Comparison of ENCODE assay signal across 1 cellular context in genomic region chr2:75241696-75242095, GRCh38.
TF ChIP-seq lines count a peak whose summit lies in the region.

No MANE protein-coding gene starts in this region.

TF ChIP-seq in SK-N-SH treated with all-trans-retinoic acid at 6 μM for 48 hours, 23 proteins besides CTCF, POLR2A, EP300 and RAD21 (continued from another document):
- TF ChIP-seq ZNF70 (CRISPR knock-in tag; IDR thresholded peaks at IDR 0.05) (no peak), ZFP30 (CRISPR knock-in tag; IDR thresholded peaks at IDR 0.05) (no peak), GLIS3 (CRISPR knock-in tag; IDR thresholded peaks at IDR 0.05) (no peak), BACH2 (CRISPR knock-in tag; IDR thresholded peaks at IDR 0.05; ENCODE audit: borderline replicate concordance) (no peak)
- TF ChIP-seq, protein P1, sequence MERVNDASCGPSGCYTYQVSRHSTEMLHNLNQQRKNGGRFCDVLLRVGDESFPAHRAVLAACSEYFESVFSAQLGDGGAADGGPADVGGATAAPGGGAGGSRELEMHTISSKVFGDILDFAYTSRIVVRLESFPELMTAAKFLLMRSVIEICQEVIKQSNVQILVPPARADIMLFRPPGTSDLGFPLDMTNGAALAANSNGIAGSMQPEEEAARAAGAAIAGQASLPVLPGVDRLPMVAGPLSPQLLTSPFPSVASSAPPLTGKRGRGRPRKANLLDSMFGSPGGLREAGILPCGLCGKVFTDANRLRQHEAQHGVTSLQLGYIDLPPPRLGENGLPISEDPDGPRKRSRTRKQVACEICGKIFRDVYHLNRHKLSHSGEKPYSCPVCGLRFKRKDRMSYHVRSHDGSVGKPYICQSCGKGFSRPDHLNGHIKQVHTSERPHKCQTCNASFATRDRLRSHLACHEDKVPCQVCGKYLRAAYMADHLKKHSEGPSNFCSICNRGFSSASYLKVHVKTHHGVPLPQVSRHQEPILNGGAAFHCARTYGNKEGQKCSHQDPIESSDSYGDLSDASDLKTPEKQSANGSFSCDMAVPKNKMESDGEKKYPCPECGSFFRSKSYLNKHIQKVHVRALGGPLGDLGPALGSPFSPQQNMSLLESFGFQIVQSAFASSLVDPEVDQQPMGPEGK (CRISPR knock-in tag; IDR thresholded peaks at IDR 0.05; ENCODE audit: borderline replicate concordance), result no peak
- TF ChIP-seq, protein P2, sequence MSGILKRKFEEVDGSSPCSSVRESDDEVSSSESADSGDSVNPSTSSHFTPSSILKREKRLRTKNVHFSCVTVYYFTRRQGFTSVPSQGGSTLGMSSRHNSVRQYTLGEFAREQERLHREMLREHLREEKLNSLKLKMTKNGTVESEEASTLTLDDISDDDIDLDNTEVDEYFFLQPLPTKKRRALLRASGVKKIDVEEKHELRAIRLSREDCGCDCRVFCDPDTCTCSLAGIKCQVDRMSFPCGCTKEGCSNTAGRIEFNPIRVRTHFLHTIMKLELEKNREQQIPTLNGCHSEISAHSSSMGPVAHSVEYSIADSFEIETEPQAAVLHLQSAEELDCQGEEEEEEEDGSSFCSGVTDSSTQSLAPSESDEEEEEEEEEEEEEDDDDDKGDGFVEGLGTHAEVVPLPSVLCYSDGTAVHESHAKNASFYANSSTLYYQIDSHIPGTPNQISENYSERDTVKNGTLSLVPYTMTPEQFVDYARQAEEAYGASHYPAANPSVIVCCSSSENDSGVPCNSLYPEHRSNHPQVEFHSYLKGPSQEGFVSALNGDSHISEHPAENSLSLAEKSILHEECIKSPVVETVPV (CRISPR knock-in tag; IDR thresholded peaks at IDR 0.05), result no peak
TF ChIP-seq in SK-N-SH treated with all-trans-retinoic acid at 6 μM for 48 hours: peak in this region for 0.
